ENCODE assay signal across 29 cellular contexts in the genomic region with DNA sequence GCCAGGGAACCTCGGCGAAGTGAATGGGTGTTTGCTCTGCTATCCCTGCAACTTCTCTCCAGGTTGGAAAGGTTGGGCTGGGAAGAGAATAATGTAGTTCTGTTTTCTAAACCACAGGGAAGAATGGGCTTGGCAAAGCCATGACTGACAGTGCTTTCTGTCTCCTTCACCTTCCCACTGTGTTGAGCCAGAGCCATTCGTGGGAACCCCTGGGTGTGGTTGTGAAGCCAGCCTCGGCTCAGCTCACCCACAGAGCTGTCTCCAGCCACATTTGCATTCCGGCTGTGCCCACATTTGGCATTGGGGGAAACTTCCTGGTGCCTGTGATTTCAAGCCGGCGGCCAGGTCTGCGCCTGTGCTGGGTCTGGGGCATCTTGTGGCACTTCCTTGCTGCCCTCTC. TPM values are rescaled to one million over a fixed set of nuclear protein-coding genes. Genes with fewer than 3 reads are reported as not detected.
A peak's percentile ranks its signal among the peaks of the same experiment; 100 is the strongest.
DNase-seq lines count a peak whose midpoint lies in the region; ATAC-seq and TF ChIP-seq lines count a peak whose summit lies in the region.
"Had no signal": no experiment of that assay in that cellular context is flagged by ENCODE, and none has a peak within 500 bp of the region (broad histone marks: within the 10 kb centered on the region; RNA-seq: fewer than 3 reads in every experiment).

No MANE protein-coding gene starts in this region.

- no peak for TF ChIP-seq CTCF in brain (conservative IDR thresholded peaks at IDR 0.05)
- no peak for TF ChIP-seq CTCF in glutamatergic neuron (IDR thresholded peaks at IDR 0.05; ENCODE audit: partially characterized antibody, unreplicated experiment)

- H3K27ac ChIP-seq in HUES6 (ENCODE audit: low read depth, low read length) (0 out of 2 replicates have a peak overlapping the region, but pooled peaks have one; percentile 44), right cardiac atrium (ENCODE audit: low read length) (no peak overlapping the region)
- H3K27ac ChIP-seq: cardiac muscle cell, right atrium auricular region, testis, uterus had no signal

- DNase-seq in AG08395 (ENCODE audit: low spot score), result peak; percentile 59
- no peak for DNase-seq in glutamatergic neuron
- no peak for DNase-seq in SHP77 (lab: John Stamatoyannopoulos, UW)
- no peak for DNase-seq in right cardiac atrium
- DNase-seq in T-helper 9 cell, result no peak
- DNase-seq: activated CD4-positive, alpha-beta T cell treated with anti-CD3 and anti-CD28 coated beads, Interleukin-2, amount 10 ng/mL, durations not matched to agents 24 days and 14 days; activated CD8-positive, alpha-beta memory T cell treated with anti-CD3 and anti-CD28 coated beads, Interleukin-2, amount 10 ng/mL, durations not matched to agents 7 days and 5 days; activated naive CD4-positive, alpha-beta T cell treated with anti-CD3 and anti-CD28 coated beads for 36 hours; activated T-cell treated with anti-CD3 and anti-CD28 coated beads, Interleukin-2, amount 50 U/mL, for 72 hours; amniotic stem cell; Calu3; dermis blood vessel endothelial cell; HFFc6; NCI-H1436 treated with DMSO at 0.1 percent for 48 hours; NCI-H2107; NCI-H510A; stimulated activated CD4-positive, alpha-beta T cell treated with anti-CD3 and anti-CD28 coated beads, Interleukin-4, amount 100 ng/mL, for 24 hours; stimulated activated naive B cell treated with anti-CD40 and anti-IgM and Interleukin-4, amounts not matched to agents 10 μg/mL and 1 μg/mL and 100 μg/mL, for 72 hours; testis; uterus had no signal

- H3K27ac Mint-ChIP-seq in brain (peak overlapping the region; percentile 40 to 96 (median 93)), glutamatergic neuron (ENCODE audit: unreplicated experiment) (peak overlapping the region; percentile 94)
- H3K27ac Mint-ChIP-seq: activated CD4-positive, alpha-beta T cell treated with anti-CD3 and anti-CD28 coated beads, Interleukin-2, amount 10 ng/mL, durations not matched to agents 24 days and 14 days; activated CD8-positive, alpha-beta memory T cell treated with anti-CD3 and anti-CD28 coated beads, Interleukin-2, amount 10 ng/mL, durations not matched to agents 7 days and 5 days; activated naive CD4-positive, alpha-beta T cell treated with anti-CD3 and anti-CD28 coated beads for 36 hours; activated T-cell treated with anti-CD3 and anti-CD28 coated beads, Interleukin-2, amount 50 U/mL, for 72 hours; CD14-positive monocyte; HFFc6; memory B cell; stimulated activated naive B cell treated with anti-CD40 and anti-IgM and Interleukin-4, amounts not matched to agents 10 μg/mL and 1 μg/mL and 100 μg/mL, for 72 hours; T-helper 1 cell treated with Interleukin-12 subunit alpha and Interleukin-12 subunit beta and Interleukin-4 antibody, amounts not matched to agents 30 μg/mL and 1 μg/mL, for 36 hours had no signal

- ATAC-seq in HG03354 (IDR thresholded peaks at IDR 0.05; ENCODE audit: poor library complexity, severe bottlenecking, unreplicated experiment) (no peak), right cardiac atrium (no peak)
- ATAC-seq: activated CD8-positive, alpha-beta memory T cell treated with anti-CD3 and anti-CD28 coated beads, Interleukin-2, amount 10 ng/mL, durations not matched to agents 7 days and 5 days; activated T-cell treated with anti-CD3 and anti-CD28 coated beads, Interleukin-2, amount 50 U/mL, for 72 hours; K562; stimulated activated naive B cell treated with anti-CD40 and anti-IgM and Interleukin-4, amounts not matched to agents 10 μg/mL and 1 μg/mL and 100 μg/mL, for 72 hours had no signal

- H3K9me3 ChIP-seq in HUES6 (ENCODE audit: control insufficient read depth, insufficient read depth, low read depth, low read length), result no peaks in the 10 kb centered on the region
- H3K9me3 ChIP-seq in right cardiac atrium (ENCODE audit: control insufficient read depth, low read length), result no peaks in the 10 kb centered on the region
- H3K9me3 ChIP-seq: right atrium auricular region, testis, uterus had no signal

- 72% methylated on average over 8 of the region's 8 CpGs for WGBS in right cardiac atrium

- H3K4me1 Mint-ChIP-seq in brain, result peaks cover 69% of the 10 kb centered on the region
- peaks cover 75% of the 10 kb centered on the region for H3K4me1 Mint-ChIP-seq in glutamatergic neuron (ENCODE audit: low read depth, unreplicated experiment)
- H3K4me1 Mint-ChIP-seq: activated CD4-positive, alpha-beta T cell treated with anti-CD3 and anti-CD28 coated beads, Interleukin-2, amount 10 ng/mL, durations not matched to agents 24 days and 14 days; activated CD8-positive, alpha-beta memory T cell treated with anti-CD3 and anti-CD28 coated beads, Interleukin-2, amount 10 ng/mL, durations not matched to agents 7 days and 5 days; memory B cell; stimulated activated naive B cell treated with anti-CD40 and anti-IgM and Interleukin-4, amounts not matched to agents 10 μg/mL and 1 μg/mL and 100 μg/mL, for 72 hours had no signal

- H3K9me3 Mint-ChIP-seq in brain (peaks cover 0 to 4% (median 0%) of the 10 kb centered on the region in 5 experiments), glutamatergic neuron (ENCODE audit: unreplicated experiment) (peaks cover 38% of the 10 kb centered on the region)
- H3K9me3 Mint-ChIP-seq: activated CD4-positive, alpha-beta T cell treated with anti-CD3 and anti-CD28 coated beads, Interleukin-2, amount 10 ng/mL, durations not matched to agents 24 days and 14 days; activated naive CD4-positive, alpha-beta T cell treated with anti-CD3 and anti-CD28 coated beads for 36 hours; activated T-cell treated with anti-CD3 and anti-CD28 coated beads, Interleukin-2, amount 50 U/mL, for 72 hours; CD14-positive monocyte; HFFc6; memory B cell; stimulated activated naive B cell treated with anti-CD40 and anti-IgM and Interleukin-4, amounts not matched to agents 10 μg/mL and 1 μg/mL and 100 μg/mL, for 72 hours; T-helper 1 cell treated with Interleukin-12 subunit alpha and Interleukin-12 subunit beta and Interleukin-4 antibody, amounts not matched to agents 30 μg/mL and 1 μg/mL, for 36 hours had no signal

- H3K27me3 ChIP-seq in HUES6 (ENCODE audit: control insufficient read depth, insufficient read depth, low read length) (no peaks in the 10 kb centered on the region), right cardiac atrium (ENCODE audit: control insufficient read depth, insufficient read depth) (no peaks in the 10 kb centered on the region)
- H3K27me3 ChIP-seq: cardiac muscle cell, right atrium auricular region, testis, uterus had no signal

- H3K4me3 Mint-ChIP-seq in brain (no peak overlapping the region), glutamatergic neuron (ENCODE audit: unreplicated experiment) (peak overlapping the region; percentile 70)
- H3K4me3 Mint-ChIP-seq: activated CD4-positive, alpha-beta T cell treated with anti-CD3 and anti-CD28 coated beads, Interleukin-2, amount 10 ng/mL, durations not matched to agents 24 days and 14 days; activated CD8-positive, alpha-beta memory T cell treated with anti-CD3 and anti-CD28 coated beads, Interleukin-2, amount 10 ng/mL, durations not matched to agents 7 days and 5 days; activated naive CD4-positive, alpha-beta T cell treated with anti-CD3 and anti-CD28 coated beads for 36 hours; activated T-cell treated with anti-CD3 and anti-CD28 coated beads, Interleukin-2, amount 50 U/mL, for 72 hours; CD14-positive monocyte; HFFc6; memory B cell; stimulated activated naive B cell treated with anti-CD40 and anti-IgM and Interleukin-4, amounts not matched to agents 10 μg/mL and 1 μg/mL and 100 μg/mL, for 72 hours; T-helper 1 cell treated with Interleukin-12 subunit alpha and Interleukin-12 subunit beta and Interleukin-4 antibody, amounts not matched to agents 30 μg/mL and 1 μg/mL, for 36 hours had no signal

- H3K9ac ChIP-seq in HUES6 (ENCODE audit: low read length), result no peak overlapping the region

- intact Hi-C loops in right cardiac atrium (cut with DNase I), result no loop called here

- 0 out of 2 replicates have a peak, but pooled peaks cover 2% of the 10 kb centered on the region for H3K36me3 ChIP-seq in HUES6 (ENCODE audit: control insufficient read depth, insufficient read depth, low read length)
- H3K36me3 ChIP-seq: cardiac muscle cell, uterus had no signal

- H3K4me3 ChIP-seq in HUES6 (ENCODE audit: low read depth, low read length) (no peak overlapping the region), right cardiac atrium (ENCODE audit: low read length) (no peak overlapping the region)
- H3K4me3 ChIP-seq: cardiac muscle cell, K562, right atrium auricular region, testis, uterus had no signal

- H3K27me3 Mint-ChIP-seq in brain (no peaks in the 10 kb centered on the region), glutamatergic neuron (ENCODE audit: unreplicated experiment) (peaks cover 65% of the 10 kb centered on the region)
- H3K27me3 Mint-ChIP-seq: activated CD4-positive, alpha-beta T cell treated with anti-CD3 and anti-CD28 coated beads, Interleukin-2, amount 10 ng/mL, durations not matched to agents 24 days and 14 days; activated CD8-positive, alpha-beta memory T cell treated with anti-CD3 and anti-CD28 coated beads, Interleukin-2, amount 10 ng/mL, durations not matched to agents 7 days and 5 days; stimulated activated naive B cell treated with anti-CD40 and anti-IgM and Interleukin-4, amounts not matched to agents 10 μg/mL and 1 μg/mL and 100 μg/mL, for 72 hours had no signal

- H3K36me3 Mint-ChIP-seq in brain, result peaks cover 23% of the 10 kb centered on the region
- peaks cover 5% of the 10 kb centered on the region for H3K36me3 Mint-ChIP-seq in glutamatergic neuron (ENCODE audit: unreplicated experiment)
- H3K36me3 Mint-ChIP-seq: activated CD8-positive, alpha-beta memory T cell treated with anti-CD3 and anti-CD28 coated beads, Interleukin-2, amount 10 ng/mL, durations not matched to agents 7 days and 5 days; CD14-positive monocyte; memory B cell; stimulated activated naive B cell treated with anti-CD40 and anti-IgM and Interleukin-4, amounts not matched to agents 10 μg/mL and 1 μg/mL and 100 μg/mL, for 72 hours had no signal

- peaks cover 10% of the 10 kb centered on the region; the same call in 1 of the 2 replicates for H3K4me1 ChIP-seq in HUES6 (ENCODE audit: control insufficient read depth, insufficient read depth, low read length)
- no peaks in the 10 kb centered on the region for H3K4me1 ChIP-seq in right cardiac atrium (ENCODE audit: control insufficient read depth, insufficient read depth, low read length)
- H3K4me1 ChIP-seq: uterus had no signal

RNA-seq across cellular contexts. Expression of gene BAIAP2, which starts 39.9 kb away (rescaled TPM):
- polyA plus RNA-seq in brain (ENCODE audit: insufficient read depth, low read depth, low replicate concordance) (87.8 TPM), right cardiac atrium (31.8 TPM)
- total RNA-seq in glutamatergic neuron (ENCODE audit: unreplicated experiment) (252 TPM), right cardiac atrium (10 to 100 TPM; 20.5 to 39.5 (median 33.8) TPM)
